In the genomic region with DNA sequence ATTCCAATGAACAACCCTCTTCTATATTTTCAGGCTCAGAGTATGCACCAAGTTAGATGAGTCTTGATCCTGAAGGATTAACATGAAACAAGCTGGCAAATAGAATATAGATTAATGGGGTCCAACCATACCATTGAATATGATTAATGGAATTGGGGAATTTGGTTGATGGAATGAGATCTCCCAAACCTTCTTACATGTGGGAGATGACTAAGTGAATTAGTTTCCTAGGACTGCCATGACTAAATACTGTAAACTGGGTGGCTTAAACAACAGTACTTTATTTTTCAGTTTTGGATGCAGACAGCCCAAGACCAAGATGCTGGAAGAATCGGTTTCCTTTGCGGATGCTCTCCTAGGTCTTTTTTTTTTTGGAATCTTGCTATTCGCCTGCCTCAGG, we compare ENCODE assay signal across 15 cellular contexts.
"Had no signal": no experiment of that assay in that cellular context is flagged by ENCODE, and none has a peak within 500 bp of the region (broad histone marks: within the 10 kb centered on the region; RNA-seq: fewer than 3 reads in every experiment).

No MANE protein-coding gene starts in this region.

- ATAC-seq: esophagus mucosa; gastroesophageal sphincter; left lobe of liver; mucosa of descending colon; naive thymus-derived CD8-positive, alpha-beta T cell had no signal

- H3K4me2 ChIP-seq: hepatocyte had no signal

- H2AFZ ChIP-seq: hepatocyte had no signal

- H3K9me3 ChIP-seq: gastroesophageal sphincter, mucosa of descending colon, neutrophil, ovary, right atrium auricular region, sigmoid colon had no signal

- H3K36me3 ChIP-seq: gastroesophageal sphincter, neutrophil, ovary, right atrium auricular region, sigmoid colon had no signal

- DNase-seq: effector memory CD4-positive, alpha-beta T cell; mammary epithelial cell; mucosa of descending colon; naive thymus-derived CD8-positive, alpha-beta T cell; ovary; sigmoid colon; small intestine; stimulated activated CD4-positive, alpha-beta T cell treated with anti-CD3 and anti-CD28 coated beads, Interleukin-2, amount 100 ng/mL, for 48 hours; stimulated activated naive CD4-positive, alpha-beta T cell treated with Interleukin-2 at 50 U/mL for 16 hours had no signal

- H3K4me3 ChIP-seq: gastroesophageal sphincter, hepatocyte, mucosa of descending colon, ovary, right atrium auricular region, sigmoid colon had no signal

- H3K27ac ChIP-seq: gastroesophageal sphincter, hepatocyte, neutrophil, ovary, right atrium auricular region, sigmoid colon had no signal

- H3K27me3 ChIP-seq: gastroesophageal sphincter, hepatocyte, neutrophil, ovary, right atrium auricular region, sigmoid colon had no signal
